ENCODE assay signal across 37 cellular contexts in genomic region chr5:120450910-120451309, GRCh38. TPM values are rescaled to one million over a fixed set of nuclear protein-coding genes. Genes with fewer than 3 reads are reported as not detected.
"Had no signal": no experiment of that assay in that cellular context is flagged by ENCODE, and none has a peak within 500 bp of the region (broad histone marks: within the 10 kb centered on the region; RNA-seq: fewer than 3 reads in every experiment).

No MANE protein-coding gene starts in this region.

- H3K27me3 Mint-ChIP-seq: activated CD4-positive, alpha-beta memory T cell treated with anti-CD3 and anti-CD28 coated beads for 36 hours; activated CD8-positive, alpha-beta memory T cell treated with anti-CD3 and anti-CD28 coated beads, Interleukin-2, amount 10 ng/mL, durations not matched to agents 7 days and 5 days; activated naive CD8-positive, alpha-beta T cell treated with anti-CD3 and anti-CD28 coated beads for 36 hours; brain; dendritic cell treated with granulocyte-macrophage colony-stimulating factor and Interleukin-4, amounts not matched to agents 40 ng/mL and 50 ng/mL, for 4 days had no signal

- H3K27ac ChIP-seq: adrenal gland, breast epithelium, cardiac muscle cell, coronary artery, dorsolateral prefrontal cortex, WERI-Rb-1 had no signal

- FAIRE-seq: frontal cortex had no signal

- H3K9me3 ChIP-seq: adrenal gland, breast epithelium had no signal

- H3K4me3 Mint-ChIP-seq: activated B cell treated with CpG ODN at 0.5 μM for 24 hours; activated CD4-positive, alpha-beta memory T cell treated with anti-CD3 and anti-CD28 coated beads for 36 hours; activated CD8-positive, alpha-beta memory T cell treated with anti-CD3 and anti-CD28 coated beads, Interleukin-2, amount 10 ng/mL, durations not matched to agents 7 days and 5 days; activated CD8-positive, alpha-beta T cell treated with anti-CD3 and anti-CD28 coated beads, Interleukin-2, amount 10 ng/mL, durations not matched to agents 7 days and 5 days; activated naive CD4-positive, alpha-beta T cell treated with anti-CD3 and anti-CD28 coated beads for 36 hours; activated naive CD4-positive, alpha-beta T cell treated with anti-CD3 and anti-CD28 coated beads, Interleukin-2, amount 50 U/mL, for 24 hours; activated naive CD8-positive, alpha-beta T cell treated with anti-CD3 and anti-CD28 coated beads for 36 hours; activated naive CD8-positive, alpha-beta T cell treated with anti-CD3 and anti-CD28 coated beads, Interleukin-2, amount 50 U/mL, for 24 hours; activated T-helper 1 cell treated with anti-CD3 and anti-CD28 coated beads, Interleukin-12 subunit alpha, Interleukin-12 subunit beta, Interleukin-2, Interleukin-4 antibody, amounts not matched to agents 30 ng/mL and 10 ng/mL and 1 ng/mL, durations not matched to agents 14 hours and 24 hours and 36 hours; brain; dendritic cell treated with granulocyte-macrophage colony-stimulating factor and Interleukin-4, amounts not matched to agents 40 ng/mL and 50 ng/mL, for 4 days; endodermal cell; T-helper 17 cell; T-helper 2 cell treated with Interferon-gamma antibody and Interleukin-4, amounts not matched to agents 5 μg/mL and 100 μg/mL, for 36 hours had no signal

- H3K4me1 Mint-ChIP-seq: activated B cell treated with CpG ODN at 0.5 μM for 24 hours; activated CD8-positive, alpha-beta memory T cell treated with anti-CD3 and anti-CD28 coated beads, Interleukin-2, amount 10 ng/mL, durations not matched to agents 7 days and 5 days; activated naive CD4-positive, alpha-beta T cell treated with anti-CD3 and anti-CD28 coated beads, Interleukin-2, amount 50 U/mL, for 24 hours; activated naive CD8-positive, alpha-beta T cell treated with anti-CD3 and anti-CD28 coated beads for 36 hours; activated naive CD8-positive, alpha-beta T cell treated with anti-CD3 and anti-CD28 coated beads, Interleukin-2, amount 50 U/mL, for 24 hours; T-helper 17 cell had no signal

- H3K27me3 ChIP-seq: adrenal gland, breast epithelium, cardiac muscle cell had no signal

- DNase-seq: activated B cell treated with CpG ODN at 0.5 μM for 24 hours; activated CD4-positive, alpha-beta memory T cell treated with anti-CD3 and anti-CD28 coated beads for 36 hours; activated CD4-positive, alpha-beta T cell treated with anti-CD3 and anti-CD28 coated beads for 48 hours; activated CD8-positive, alpha-beta memory T cell treated with anti-CD3 and anti-CD28 coated beads, Interleukin-2, amount 10 ng/mL, durations not matched to agents 7 days and 5 days; activated CD8-positive, alpha-beta memory T cell treated with anti-CD3 and anti-CD28 coated beads, Interleukin-2, amount 50 U/mL, for 4 hours; activated CD8-positive, alpha-beta T cell treated with anti-CD3 and anti-CD28 coated beads, Interleukin-2, amount 10 ng/mL, durations not matched to agents 7 days and 5 days; activated effector memory CD4-positive, alpha-beta T cell treated with anti-CD3 and anti-CD28 coated beads, Interleukin-2, amount 50 U/mL, for 16 hours; activated naive CD4-positive, alpha-beta T cell treated with anti-CD3 and anti-CD28 coated beads for 36 hours; activated naive CD8-positive, alpha-beta T cell treated with anti-CD3 and anti-CD28 coated beads for 36 hours; activated naive CD8-positive, alpha-beta T cell treated with anti-CD3 and anti-CD28 coated beads, Interleukin-2, amount 50 U/mL, for 24 hours; activated T-cell treated with anti-CD3 and anti-CD28 coated beads, Interleukin-2, amount 50 U/mL, for 1 hour; activated T-cell treated with anti-CD3 and anti-CD28 coated beads, Interleukin-2, amount 50 U/mL, for 48 hours; adrenal gland; amygdala; aorta; central memory CD4-positive, alpha-beta T cell; cerebellar nuclear complex; dorsolateral prefrontal cortex; effector memory CD4-positive, alpha-beta T cell; endodermal cell; foreskin fibroblast; T-helper 1 cell; T-helper 17 cell; T1000; WERI-Rb-1 had no signal

- H3K9me3 Mint-ChIP-seq: activated B cell treated with CpG ODN at 0.5 μM for 24 hours; activated CD4-positive, alpha-beta memory T cell treated with anti-CD3 and anti-CD28 coated beads for 36 hours; activated naive CD4-positive, alpha-beta T cell treated with anti-CD3 and anti-CD28 coated beads for 36 hours; activated naive CD4-positive, alpha-beta T cell treated with anti-CD3 and anti-CD28 coated beads, Interleukin-2, amount 50 U/mL, for 24 hours; activated naive CD8-positive, alpha-beta T cell treated with anti-CD3 and anti-CD28 coated beads for 36 hours; activated naive CD8-positive, alpha-beta T cell treated with anti-CD3 and anti-CD28 coated beads, Interleukin-2, amount 50 U/mL, for 24 hours; activated T-helper 1 cell treated with anti-CD3 and anti-CD28 coated beads, Interleukin-12 subunit alpha, Interleukin-12 subunit beta, Interleukin-2, Interleukin-4 antibody, amounts not matched to agents 30 ng/mL and 10 ng/mL and 1 ng/mL, durations not matched to agents 14 hours and 24 hours and 36 hours; activated T-helper 2 cell treated with anti-CD3 and anti-CD28 coated beads, Interferon-gamma antibody, Interleukin-2, Interleukin-4, amounts not matched to agents 10 μg/mL and 5 μg/mL and 100 μg/mL, durations not matched to agents 14 hours and 24 hours and 36 hours; brain; dendritic cell treated with granulocyte-macrophage colony-stimulating factor and Interleukin-4, amounts not matched to agents 40 ng/mL and 50 ng/mL, for 4 days; endodermal cell; T-helper 2 cell treated with Interferon-gamma antibody and Interleukin-4, amounts not matched to agents 5 μg/mL and 100 μg/mL, for 36 hours had no signal

- H3K4me1 ChIP-seq: adrenal gland, breast epithelium had no signal

- H3K36me3 Mint-ChIP-seq: activated CD4-positive, alpha-beta memory T cell treated with anti-CD3 and anti-CD28 coated beads for 36 hours; activated CD8-positive, alpha-beta memory T cell treated with anti-CD3 and anti-CD28 coated beads, Interleukin-2, amount 10 ng/mL, durations not matched to agents 7 days and 5 days; activated naive CD4-positive, alpha-beta T cell treated with anti-CD3 and anti-CD28 coated beads, Interleukin-2, amount 50 U/mL, for 24 hours; activated naive CD8-positive, alpha-beta T cell treated with anti-CD3 and anti-CD28 coated beads for 36 hours; brain had no signal

- H3K36me3 ChIP-seq: adrenal gland, breast epithelium, cardiac muscle cell, WERI-Rb-1 had no signal

- H3K4me3 ChIP-seq: adrenal gland, breast epithelium, cardiac muscle cell, coronary artery, dorsolateral prefrontal cortex had no signal

- H3K27ac Mint-ChIP-seq: activated B cell treated with CpG ODN at 0.5 μM for 24 hours; activated CD4-positive, alpha-beta memory T cell treated with anti-CD3 and anti-CD28 coated beads for 36 hours; activated CD8-positive, alpha-beta memory T cell treated with anti-CD3 and anti-CD28 coated beads, Interleukin-2, amount 10 ng/mL, durations not matched to agents 7 days and 5 days; activated CD8-positive, alpha-beta T cell treated with anti-CD3 and anti-CD28 coated beads, Interleukin-2, amount 10 ng/mL, durations not matched to agents 7 days and 5 days; activated naive CD4-positive, alpha-beta T cell treated with anti-CD3 and anti-CD28 coated beads for 36 hours; activated naive CD4-positive, alpha-beta T cell treated with anti-CD3 and anti-CD28 coated beads, Interleukin-2, amount 50 U/mL, for 24 hours; activated naive CD8-positive, alpha-beta T cell treated with anti-CD3 and anti-CD28 coated beads for 36 hours; activated naive CD8-positive, alpha-beta T cell treated with anti-CD3 and anti-CD28 coated beads, Interleukin-2, amount 50 U/mL, for 24 hours; activated T-helper 1 cell treated with anti-CD3 and anti-CD28 coated beads, Interleukin-12 subunit alpha, Interleukin-12 subunit beta, Interleukin-2, Interleukin-4 antibody, amounts not matched to agents 30 ng/mL and 10 ng/mL and 1 ng/mL, durations not matched to agents 14 hours and 24 hours and 36 hours; activated T-helper 2 cell treated with anti-CD3 and anti-CD28 coated beads, Interferon-gamma antibody, Interleukin-2, Interleukin-4, amounts not matched to agents 10 μg/mL and 5 μg/mL and 100 μg/mL, durations not matched to agents 14 hours and 24 hours and 36 hours; brain; dendritic cell treated with granulocyte-macrophage colony-stimulating factor and Interleukin-4, amounts not matched to agents 40 ng/mL and 50 ng/mL, for 4 days; endodermal cell; T-helper 17 cell; T-helper 2 cell treated with Interferon-gamma antibody and Interleukin-4, amounts not matched to agents 5 μg/mL and 100 μg/mL, for 36 hours had no signal

- ATAC-seq: activated CD8-positive, alpha-beta memory T cell treated with anti-CD3 and anti-CD28 coated beads, Interleukin-2, amount 10 ng/mL, durations not matched to agents 7 days and 5 days; activated CD8-positive, alpha-beta T cell treated with anti-CD3 and anti-CD28 coated beads, Interleukin-2, amount 10 ng/mL, durations not matched to agents 7 days and 5 days; activated naive CD8-positive, alpha-beta T cell treated with anti-CD3 and anti-CD28 coated beads, Interleukin-2, amount 50 U/mL, for 24 hours; esophagus mucosa; T-helper 17 cell had no signal

RNA-seq across cellular contexts. Expression of gene PRR16, which starts 13.2 kb away (rescaled TPM):
- total RNA-seq: activated CD4-positive, alpha-beta memory T cell treated with anti-CD3 and anti-CD28 coated beads for 36 hours; activated CD8-positive, alpha-beta memory T cell treated with anti-CD3 and anti-CD28 coated beads for 36 hours; activated CD8-positive, alpha-beta memory T cell treated with anti-CD3 and anti-CD28 coated beads, Interleukin-2, amount 10 ng/mL, durations not matched to agents 7 days and 5 days; activated CD8-positive, alpha-beta T cell treated with anti-CD3 and anti-CD28 coated beads, Interleukin-2, amount 10 ng/mL, durations not matched to agents 7 days and 5 days; activated naive CD4-positive, alpha-beta T cell treated with anti-CD3 and anti-CD28 coated beads for 36 hours; activated naive CD8-positive, alpha-beta T cell treated with anti-CD3 and anti-CD28 coated beads for 36 hours; activated T-helper 1 cell treated with anti-CD3 and anti-CD28 coated beads, Interleukin-12 subunit alpha, Interleukin-12 subunit beta, Interleukin-2, Interleukin-4 antibody, amounts not matched to agents 30 ng/mL and 10 ng/mL and 1 ng/mL, durations not matched to agents 14 hours and 24 hours and 36 hours; activated T-helper 2 cell treated with anti-CD3 and anti-CD28 coated beads, Interferon-gamma antibody, Interleukin-2, Interleukin-4, amounts not matched to agents 10 μg/mL and 5 μg/mL and 100 μg/mL, durations not matched to agents 14 hours and 24 hours and 36 hours; T-helper 17 cell had no signal
